Comparison of ENCODE assay signal across 16 cellular contexts in the genomic region with DNA sequence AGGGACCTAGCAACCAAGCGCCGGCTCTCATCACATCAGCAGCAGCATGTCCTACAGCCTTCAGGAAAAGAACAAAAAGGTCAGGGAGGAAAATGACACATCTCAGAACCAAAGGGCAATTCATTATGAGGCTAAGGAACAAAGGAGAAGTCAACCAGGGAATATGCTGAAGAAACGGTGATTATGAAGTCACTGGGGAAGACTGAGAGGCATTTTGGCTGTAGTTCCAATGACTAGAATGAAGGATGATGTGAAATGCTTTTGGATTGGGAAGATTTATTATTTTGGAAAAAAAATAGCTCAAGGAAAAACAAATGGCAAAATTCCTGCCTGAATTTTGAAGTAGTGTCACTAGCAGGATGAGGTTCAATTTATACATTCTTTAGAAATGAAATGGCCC. TPM values are rescaled to one million over a fixed set of nuclear protein-coding genes. Genes with fewer than 3 reads are reported as not detected.
DNase-seq lines count a peak whose midpoint lies in the region; ATAC-seq and TF ChIP-seq lines count a peak whose summit lies in the region.
"Had no signal": no experiment of that assay in that cellular context is flagged by ENCODE, and none has a peak within 500 bp of the region (broad histone marks: within the 10 kb centered on the region; RNA-seq: fewer than 3 reads in every experiment).

No MANE protein-coding gene starts in this region.

- no peak overlapping the region for H3K9ac ChIP-seq in GM23248
- H3K9ac ChIP-seq: neural progenitor cell had no signal

- H3K79me2 ChIP-seq in GM23248 (ENCODE audit: insufficient read depth): no peaks in the 10 kb centered on the region

- H3K9me2 ChIP-seq in GM23248 (ENCODE audit: insufficient read depth): no peaks in the 10 kb centered on the region

- no peak overlapping the region for H3K4me3 ChIP-seq in psoas muscle
- no peak overlapping the region for H3K4me3 ChIP-seq in GM23248
- H3K4me3 ChIP-seq: neural progenitor cell, Peyer's patch had no signal

- peak overlapping the region; percentile 88 for H3K4me3 Mint-ChIP-seq in activated T-cell treated with anti-CD3 and anti-CD28 coated beads, Interleukin-2, amount 50 U/mL, for 24 hours
- H3K4me3 Mint-ChIP-seq in brain: peak overlapping the region; percentile 38 to 60 (median 53)
- H3K4me3 Mint-ChIP-seq: neural progenitor cell had no signal

- intact Hi-C loops in psoas muscle (cut with DNase I) (loop anchor here (5.0 to 10.0 kb wide), 3 partner anchors 184 to 196 kb away; no protein-coding TSS in a partner anchor), left ventricle myocardium superior (cut with micrococcal nuclease) (no loop called here)

- H3K4me1 ChIP-seq in psoas muscle (peaks cover 51% of the 10 kb centered on the region), GM23248 (ENCODE audit: insufficient read depth) (peaks cover 5% of the 10 kb centered on the region; the same call in 1 of the 2 replicates)

- H3K9me3 ChIP-seq in psoas muscle (no peaks in the 10 kb centered on the region), GM23248 (ENCODE audit: low read depth) (no peaks in the 10 kb centered on the region)
- H3K9me3 ChIP-seq: Peyer's patch had no signal

- peak overlapping the region; percentile 98 for H3K27ac Mint-ChIP-seq in activated T-cell treated with anti-CD3 and anti-CD28 coated beads, Interleukin-2, amount 50 U/mL, for 24 hours
- peak overlapping the region; percentile 4 to 68 (median 57) for H3K27ac Mint-ChIP-seq in brain
- H3K27ac Mint-ChIP-seq: neural progenitor cell had no signal

- H3K27ac ChIP-seq in psoas muscle (peak overlapping the region; percentile 65), GM23248 (no peak overlapping the region)
- H3K27ac ChIP-seq: neural progenitor cell, Peyer's patch, VCaP had no signal

- no peaks in the 10 kb centered on the region for H3K9me3 Mint-ChIP-seq in activated T-cell treated with anti-CD3 and anti-CD28 coated beads, Interleukin-2, amount 50 U/mL, for 24 hours
- H3K9me3 Mint-ChIP-seq in brain: peaks cover 0 to 7% (median 0%) of the 10 kb centered on the region in 5 experiments

- in situ Hi-C loops in GM23248 (cut with MboI): no loop called here

- H3K4me2 ChIP-seq in GM23248 (ENCODE audit: unreplicated experiment): no peak overlapping the region
- H3K4me2 ChIP-seq: neural progenitor cell had no signal

- H3F3A ChIP-seq in GM23248 (ENCODE audit: insufficient read depth): 0 out of 2 replicates have a peak, but pooled peaks cover 2% of the 10 kb centered on the region

- 19 to 38% (median 32%) methylated on average over 3 of the region's 3 CpGs for WGBS in psoas muscle, 3 donors
- 69 to 70% methylated on average over 3 of the region's 3 CpGs for WGBS in GM23248 (ENCODE audit: low coverage in 1 of 2, low lambda C conversion rate in 2 of 2, missing lambda C conversion rate in 2 of 2), 2 experiments

- DNase-seq in activated T-cell treated with anti-CD3 and anti-CD28 coated beads, Interleukin-2, amount 50 U/mL, for 24 hours: no peak
- no peak for DNase-seq in activated T-cell treated with anti-CD3 and anti-CD28 coated beads, Interleukin-2, amount 50 U/mL, for 48 hours
- DNase-seq in psoas muscle (no peak), GM23248 (no peak), left ventricle myocardium superior (no peak)
- DNase-seq: ACHN, aorta, mammary epithelial cell, NCI-H2081, NCI-H748 treated with DMSO at 0.1 percent for 48 hours, Peyer's patch had no signal

- no peaks in the 10 kb centered on the region for H4K20me1 ChIP-seq in GM23248 (ENCODE audit: insufficient read depth)

- peaks cover 83% of the 10 kb centered on the region for H3K4me1 Mint-ChIP-seq in activated T-cell treated with anti-CD3 and anti-CD28 coated beads, Interleukin-2, amount 50 U/mL, for 24 hours (ENCODE audit: low read depth)
- peaks cover 86% of the 10 kb centered on the region for H3K4me1 Mint-ChIP-seq in brain

- TF ChIP-seq CTCF in brain (conservative IDR thresholded peaks at IDR 0.05): no peak
- no peak for TF ChIP-seq CTCF in psoas muscle (IDR thresholded peaks at IDR 0.05)

- no peaks in the 10 kb centered on the region for H3K27me3 Mint-ChIP-seq in activated T-cell treated with anti-CD3 and anti-CD28 coated beads, Interleukin-2, amount 50 U/mL, for 24 hours
- H3K27me3 Mint-ChIP-seq in brain: peaks cover 8% of the 10 kb centered on the region

- H2AFZ ChIP-seq in GM23248: no peak overlapping the region
- H2AFZ ChIP-seq: neural progenitor cell had no signal

- H3K36me3 Mint-ChIP-seq in activated T-cell treated with anti-CD3 and anti-CD28 coated beads, Interleukin-2, amount 50 U/mL, for 24 hours (ENCODE audit: low read depth): peaks cover 88% of the 10 kb centered on the region
- H3K36me3 Mint-ChIP-seq in brain: peaks cover 21% of the 10 kb centered on the region

- no peak for ATAC-seq in psoas muscle
- ATAC-seq in left ventricle myocardium superior: no peak
- no peak for ATAC-seq in GM21390 (IDR thresholded peaks at IDR 0.05; ENCODE audit: unreplicated experiment)

- no peaks in the 10 kb centered on the region for H3K36me3 ChIP-seq in psoas muscle (ENCODE audit: insufficient read depth in 1 of 2, low read depth in 1 of 2)
- H3K36me3 ChIP-seq in GM23248 (ENCODE audit: low read depth): no peaks in the 10 kb centered on the region
- H3K36me3 ChIP-seq: neural progenitor cell, Peyer's patch had no signal

- H3K27me3 ChIP-seq in psoas muscle (ENCODE audit: insufficient read depth in 3 of 3, low read length in 2 of 3) (no peaks in the 10 kb centered on the region), GM23248 (replicated peaks; ENCODE audit: insufficient read depth) (peaks cover 80% of the 10 kb centered on the region)
- H3K27me3 ChIP-seq: Peyer's patch had no signal

TF ChIP-seq in PFSK-1, 5 proteins besides CTCF, POLR2A, EP300 and RAD21:
- TF ChIP-seq, protein P1, sequence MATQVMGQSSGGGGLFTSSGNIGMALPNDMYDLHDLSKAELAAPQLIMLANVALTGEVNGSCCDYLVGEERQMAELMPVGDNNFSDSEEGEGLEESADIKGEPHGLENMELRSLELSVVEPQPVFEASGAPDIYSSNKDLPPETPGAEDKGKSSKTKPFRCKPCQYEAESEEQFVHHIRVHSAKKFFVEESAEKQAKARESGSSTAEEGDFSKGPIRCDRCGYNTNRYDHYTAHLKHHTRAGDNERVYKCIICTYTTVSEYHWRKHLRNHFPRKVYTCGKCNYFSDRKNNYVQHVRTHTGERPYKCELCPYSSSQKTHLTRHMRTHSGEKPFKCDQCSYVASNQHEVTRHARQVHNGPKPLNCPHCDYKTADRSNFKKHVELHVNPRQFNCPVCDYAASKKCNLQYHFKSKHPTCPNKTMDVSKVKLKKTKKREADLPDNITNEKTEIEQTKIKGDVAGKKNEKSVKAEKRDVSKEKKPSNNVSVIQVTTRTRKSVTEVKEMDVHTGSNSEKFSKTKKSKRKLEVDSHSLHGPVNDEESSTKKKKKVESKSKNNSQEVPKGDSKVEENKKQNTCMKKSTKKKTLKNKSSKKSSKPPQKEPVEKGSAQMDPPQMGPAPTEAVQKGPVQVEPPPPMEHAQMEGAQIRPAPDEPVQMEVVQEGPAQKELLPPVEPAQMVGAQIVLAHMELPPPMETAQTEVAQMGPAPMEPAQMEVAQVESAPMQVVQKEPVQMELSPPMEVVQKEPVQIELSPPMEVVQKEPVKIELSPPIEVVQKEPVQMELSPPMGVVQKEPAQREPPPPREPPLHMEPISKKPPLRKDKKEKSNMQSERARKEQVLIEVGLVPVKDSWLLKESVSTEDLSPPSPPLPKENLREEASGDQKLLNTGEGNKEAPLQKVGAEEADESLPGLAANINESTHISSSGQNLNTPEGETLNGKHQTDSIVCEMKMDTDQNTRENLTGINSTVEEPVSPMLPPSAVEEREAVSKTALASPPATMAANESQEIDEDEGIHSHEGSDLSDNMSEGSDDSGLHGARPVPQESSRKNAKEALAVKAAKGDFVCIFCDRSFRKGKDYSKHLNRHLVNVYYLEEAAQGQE (IDR thresholded peaks at IDR 0.05; ENCODE audit: insufficient read depth in 1 of 2, low read depth in 2 of 2, low read length in 2 of 2): no peak
- TF ChIP-seq SIN3A (IDR thresholded peaks at IDR 0.05; ENCODE audit: borderline replicate concordance, insufficient read depth, low read length): peak; percentile 50; the same call in 1 of the 2 replicates

RNA-seq across cellular contexts. Expression of a gene that starts 5.7 kb away (rescaled TPM):
- polyA plus RNA-seq in PFSK-1 (2012; ENCODE audit: insufficient read length, low read depth): 19.6 TPM
- polyA plus RNA-seq in brain (ENCODE audit: insufficient read depth, low read depth, low replicate concordance) (4.5 TPM), psoas muscle (1 to 10 TPM in 1 of 3 donors, under 1 TPM in 2; 0.12 to 1.2 (median 1.00) TPM), GM23248 (2016; fragmentation: Nextera tagmentation; extraction: Ambion mirVana) (not detected in 2 replicates)
- total RNA-seq in psoas muscle (10 to 100 TPM in 2 of 4 donors, 1 to 10 TPM in 2; 5.9 to 16.9 (median 10.0) TPM), left ventricle myocardium superior (1.5 TPM)
- under 0.01 TPM in 2 replicates for total RNA-seq in GM23248 (2014; rRNA removed; shearing (Covaris generic))
